ENCODE assay signal across 10 cellular contexts in genomic region chr12:48261773-48262172, GRCh38.
ATAC-seq and TF ChIP-seq lines count a peak whose summit lies in the region.
"Had no signal": no experiment of that assay in that cellular context is flagged by ENCODE, and none has a peak within 500 bp of the region (broad histone marks: within the 10 kb centered on the region; RNA-seq: fewer than 3 reads in every experiment).

No MANE protein-coding gene starts in this region.

- no peak for ATAC-seq in HG03354 (IDR thresholded peaks at IDR 0.05; ENCODE audit: poor library complexity, severe bottlenecking, unreplicated experiment)
- ATAC-seq: A549; CD8-positive, alpha-beta T cell had no signal

- POLR2A ChIA-PET in HEK293 (lab: Yijun Ruan, JAX) = no interaction called here

- CTCF ChIA-PET in HEK293 (lab: Yijun Ruan, JAX) = no interaction called here

- H3K36me3 ChIP-seq in HEK293 (ENCODE audit: control insufficient read depth in 2 of 2, insufficient read depth in 1 of 2, low read length in 2 of 2) = no peaks in the 10 kb centered on the region
- H3K36me3 ChIP-seq: BE2C; BLaER1; BLaER1 treated with 17β-estradiol and CSF1 and Interleukin-3, amounts not matched to agents 10 nM and 100 nM had no signal

- H3K4me1 ChIP-seq in HEK293 (ENCODE audit: control insufficient read depth, insufficient read depth, low read length) = no peaks in the 10 kb centered on the region
- H3K4me1 ChIP-seq: A549, BE2C, BLaER1, Caco-2 had no signal

- no peaks in the 10 kb centered on the region for H3K9me3 ChIP-seq in HEK293 (ENCODE audit: control insufficient read depth, insufficient read depth, low read depth, low read length)
- H3K9me3 ChIP-seq: A549; BE2C; BLaER1; BLaER1 treated with 17β-estradiol and CSF1 and Interleukin-3, amounts not matched to agents 10 nM and 100 nM; Caco-2 had no signal

- no peak overlapping the region for H3K27ac ChIP-seq in HEK293 (ENCODE audit: extremely low read depth, low read depth, low read length)
- H3K27ac ChIP-seq: 22Rv1; A549; BLaER1; BLaER1 treated with 17β-estradiol and CSF1 and Interleukin-3, amounts not matched to agents 10 nM and 100 nM; C4-2B had no signal

- H3K4me3 ChIP-seq in HEK293 (ENCODE audit: low read depth, low read length) = no peak overlapping the region
- H3K4me3 ChIP-seq: A549; BLaER1; BLaER1 treated with 17β-estradiol and CSF1 and Interleukin-3, amounts not matched to agents 10 nM and 100 nM had no signal

- no peak for TF ChIP-seq CTCF in HEK293 (tag by site-specific recombination; IDR thresholded peaks at IDR 0.05)

TF ChIP-seq in HEK293, 187 proteins besides CTCF, POLR2A, EP300 and RAD21:
- TF ChIP-seq ZNF10 (tag by site-specific recombination; IDR thresholded peaks at IDR 0.05) (no peak), ZFHX2 (tag by site-specific recombination; conservative IDR thresholded peaks at IDR 0.05) (peak; percentile 69), EGR2 (tag by site-specific recombination; IDR thresholded peaks at IDR 0.05; ENCODE audit: low read depth) (peak; percentile 72)
